8 cellular contexts compared by ENCODE assay signal in genomic region chr17:31094600-31095238, GRCh38. TPM values are rescaled to one million over a fixed set of nuclear protein-coding genes. Genes with fewer than 3 reads are reported as not detected.
DNase-seq lines count a peak whose midpoint lies in the region; ATAC-seq and TF ChIP-seq lines count a peak whose summit lies in the region.

TSS of gene NF1 (plus strand) at chr17:31094977. CDS start at chr17:31095310, 333 bp downstream.

- H3K4me1 ChIP-seq in A673 (ENCODE audit: insufficient read depth, low read length, poor library complexity, severe bottlenecking) (no peaks in the 10 kb centered on the region), breast epithelium (no peaks in the 10 kb centered on the region), iPS-20b (ENCODE audit: insufficient read depth, low read length) (peaks cover 10% of the 10 kb centered on the region; the same call in 1 of the 2 replicates)

- BruUV-seq in A673 (replicated peaks; lab: Mats Ljungman, UMichigan): no TSS peak

- POLR2A ChIA-PET in A673 (lab: Charles Lee; ENCODE audit: low non-redundant PET): no interaction called here

- CTCF ChIA-PET in A673 (lab: Charles Lee): interaction anchor here (0.7 kb wide), 1 partner anchor 120 kb away, joined by 5 read pairs; no protein-coding TSS in a partner anchor

- intact Hi-C loops in A673 (cut with micrococcal nuclease; ENCODE audit: unreplicated experiment): no loop called here
- intact Hi-C loops in breast epithelium (cut with DNase I; ENCODE audit: low total_unique reads): loop anchor here (5.0 kb wide), 1 partner anchor 153 kb away; no protein-coding TSS in a partner anchor

- H3K9me3 ChIP-seq in A673 (ENCODE audit: low read depth, low read length, poor library complexity, severe bottlenecking) (no peaks in the 10 kb centered on the region), WERI-Rb-1 (ENCODE audit: severe bottlenecking) (no peaks in the 10 kb centered on the region), breast epithelium (no peaks in the 10 kb centered on the region), iPS-20b (ENCODE audit: insufficient read depth, low read depth, low read length) (no peaks in the 10 kb centered on the region)

- no peak for TF ChIP-seq CTCF in A673 (conservative IDR thresholded peaks at IDR 0.05; ENCODE audit: low read depth, low read length)
- no peak for TF ChIP-seq CTCF in WERI-Rb-1 (IDR thresholded peaks at IDR 0.05; ENCODE audit: low read depth, low read length)
- no peak for TF ChIP-seq CTCF in breast epithelium (IDR thresholded peaks at IDR 0.05)

- ATAC-seq in GM18867 (IDR thresholded peaks at IDR 0.05; ENCODE audit: unreplicated experiment): peak; percentile 82
- ATAC-seq in HG03108 (IDR thresholded peaks at IDR 0.05; ENCODE audit: unreplicated experiment): peak; percentile 77

- TF ChIP-seq POLR2A in breast epithelium (IDR thresholded peaks at IDR 0.05): peak; percentile 47

- DNase-seq in A673 (ENCODE audit: low spot score) (peak; percentile 93), NCI-H2227 (lab: John Stamatoyannopoulos, UW; ENCODE audit: unreplicated experiment) (peak; percentile 95), WERI-Rb-1 (peak; percentile 97), breast epithelium (ENCODE audit: low spot score in 2 of 2) (peak; percentile 94 to 95)

- H3K27ac ChIP-seq in A673 (ENCODE audit: low read depth, low read length, poor library complexity, severe bottlenecking): peak within 1 kb of the TSS; percentile 89
- peak within 1 kb of the TSS; percentile 100 for H3K27ac ChIP-seq in WERI-Rb-1
- peak within 1 kb of the TSS; percentile 97 to 98 for H3K27ac ChIP-seq in breast epithelium
- peak within 1 kb of the TSS; percentile 96 for H3K27ac ChIP-seq in iPS-20b (ENCODE audit: low read length)
- peak within 1 kb of the TSS; percentile 65 to 96 (median 91) for H3K27ac ChIP-seq in skin epidermis

- H3K4me3 ChIP-seq in A673 (ENCODE audit: low read depth, low read length, poor library complexity, severe bottlenecking): peak within 1 kb of the TSS; percentile 90
- H3K4me3 ChIP-seq in WERI-Rb-1 (ENCODE audit: low read depth, low read length): peak within 1 kb of the TSS; percentile 96
- peak within 1 kb of the TSS; percentile 87 to 97 (median 88) for H3K4me3 ChIP-seq in breast epithelium
- H3K4me3 ChIP-seq in iPS-20b (ENCODE audit: low read length): peak within 1 kb of the TSS; percentile 86
- peak within 1 kb of the TSS; percentile 68 to 99 (median 95) for H3K4me3 ChIP-seq in skin epidermis

- peak within 1 kb of the TSS; percentile 92 for H3K9ac ChIP-seq in iPS-20b (ENCODE audit: low read depth, low read length)

- H3K36me3 ChIP-seq in A673 (ENCODE audit: insufficient read depth, low read length, poor library complexity, severe bottlenecking): no peaks in the 10 kb centered on the region
- H3K36me3 ChIP-seq in WERI-Rb-1: peaks cover 10% of the 10 kb centered on the region
- no peaks in the 10 kb centered on the region for H3K36me3 ChIP-seq in breast epithelium
- H3K36me3 ChIP-seq in iPS-20b (ENCODE audit: insufficient read depth, low read depth, low read length): 0 out of 2 replicates have a peak, but pooled peaks cover 3% of the 10 kb centered on the region

- H3K27me3 ChIP-seq in A673 (replicated peaks; ENCODE audit: insufficient read depth, low read depth, low read length, poor library complexity) (no peaks in the 10 kb centered on the region), WERI-Rb-1 (ENCODE audit: insufficient read depth, low read depth, severe bottlenecking) (no peaks in the 10 kb centered on the region), breast epithelium (no peaks in the 10 kb centered on the region), iPS-20b (ENCODE audit: insufficient read depth, low read length) (no peaks in the 10 kb centered on the region)

RNA-seq across cellular contexts. Expression of gene NF1, which starts in this region (rescaled TPM):
- 32.1 and 36.5 TPM in 2 replicates for total RNA-seq in A673 (2021)
- total RNA-seq in breast epithelium: 100 to 1,000 TPM in 1 of 3 donors, 10 to 100 TPM in 2; 61.6 to 129 (median 97.7) TPM

Comparison
In these comparisons a context has a peak if more than half of its experiments do, and no peak if none do; other contexts are left out.
1. Peak in every context shown above with its lines: DNase-seq, ATAC-seq, H3K4me3 ChIP-seq and H3K27ac ChIP-seq.